ENCODE assay signal across 11 cellular contexts in genomic region chr7:92608380-92609322, GRCh38. TPM values are rescaled to one million over a fixed set of nuclear protein-coding genes. Genes with fewer than 3 reads are reported as not detected.
DNase-seq lines count a peak whose midpoint lies in the region; ATAC-seq, FAIRE-seq and TF ChIP-seq lines count a peak whose summit lies in the region.
"Had no signal": no experiment of that assay in that cellular context is flagged by ENCODE, and none has a peak within 500 bp of the region (broad histone marks: within the 10 kb centered on the region; RNA-seq: fewer than 3 reads in every experiment).

No MANE protein-coding gene starts in this region.

- H3K4me3 ChIP-seq in K562 (0 out of 2 replicates have a peak overlapping the region, but pooled peaks have one; percentile 5), thyroid gland (replicated peaks in 1 of 3) (peak overlapping the region in 1 of 3 donors; percentile 24)
- H3K4me3 ChIP-seq: SJSA1 had no signal

- TF ChIP-seq POLR2A in K562 (conservative IDR thresholded peaks at IDR 0.05) (no peak; the same call in 1 of the 2 replicates), thyroid gland (IDR thresholded peaks at IDR 0.05) (peak in 1 of 2 donors; percentile 40)

- TF ChIP-seq RAD21 in K562 (CRISPR knock-in tag; conservative IDR thresholded peaks at IDR 0.05 in 1 of 2, IDR thresholded peaks at IDR 0.05 in 1 of 2), result no peak

- peaks cover 38% of the 10 kb centered on the region for H3K4me1 Mint-ChIP-seq in activated T-cell treated with anti-CD3 and anti-CD28 coated beads, Interleukin-2, amount 50 U/mL, for 72 hours (ENCODE audit: low read depth)

- H3K27me3 Mint-ChIP-seq in activated T-cell treated with anti-CD3 and anti-CD28 coated beads, Interleukin-2, amount 50 U/mL, for 72 hours (ENCODE audit: low read depth), result no peaks in the 10 kb centered on the region

- H3K4me2 ChIP-seq in K562 (ENCODE audit: insufficient read depth, low read length), result peak overlapping the region; percentile 54

- no peak overlapping the region for H3K4me3 Mint-ChIP-seq in activated T-cell treated with anti-CD3 and anti-CD28 coated beads, Interleukin-2, amount 50 U/mL, for 72 hours

- no peaks in the 10 kb centered on the region for H3K9me3 Mint-ChIP-seq in activated T-cell treated with anti-CD3 and anti-CD28 coated beads, Interleukin-2, amount 50 U/mL, for 72 hours

- peak overlapping the region; percentile 44; the same call in 1 of the 2 replicates for H2AFZ ChIP-seq in K562 (ENCODE audit: low read depth, low read length)

- H3K27ac Mint-ChIP-seq in activated T-cell treated with anti-CD3 and anti-CD28 coated beads, Interleukin-2, amount 50 U/mL, for 72 hours, result peak overlapping the region; percentile 92

- 66% methylated on average over 27 of the region's 27 CpGs for WGBS in K562 (ENCODE audit: insufficient coverage, low coverage, missing lambda C conversion rate)
- 21 to 38% methylated on average over 18 to 26 of the region's 27 CpGs for WGBS in thyroid gland, 2 donors

- no peaks in the 10 kb centered on the region for H4K20me1 ChIP-seq in K562 (replicated peaks; ENCODE audit: control insufficient read depth, insufficient read depth, low read length)

- no peak for ATAC-seq in activated T-cell treated with anti-CD3 and anti-CD28 coated beads, Interleukin-2, amount 50 U/mL, for 72 hours (replicated peaks in 1 of 2)
- ATAC-seq in K562 (peak; percentile 85), HG03135 (IDR thresholded peaks at IDR 0.05; ENCODE audit: unreplicated experiment) (no peak), SK-N-SH treated with all-trans-retinoic acid at 6 μM for 48 hours (no peak)

- no peaks in the 10 kb centered on the region for H3K27me3 ChIP-seq in K562 (ENCODE audit: control insufficient read depth in 2 of 2, insufficient read depth in 2 of 2, low read length in 2 of 2)
- H3K27me3 ChIP-seq in thyroid gland, result no peaks in the 10 kb centered on the region
- H3K27me3 ChIP-seq: SJSA1 had no signal

- CTCF ChIA-PET in K562 (lab: Yijun Ruan, JAX; ENCODE audit: low intra/inter-chr PET ratio), result no interaction called here

- intact Hi-C loops in K562 (cut with micrococcal nuclease) (no loop called here), thyroid gland (cut with DNase I) (no loop called here)

- no peaks in the 10 kb centered on the region for H3K79me2 ChIP-seq in K562 (ENCODE audit: control insufficient read depth, insufficient read depth, low read length)

- in situ Hi-C loops in K562 (cut with MboI), result no loop called here

- FAIRE-seq in K562 (lab: Jason Lieb, UNC), result no peak

- POLR2A ChIA-PET in K562 (lab: Yijun Ruan, JAX), result no interaction called here

- no peaks in the 10 kb centered on the region for H3K9me3 ChIP-seq in K562 (replicated peaks; ENCODE audit: control insufficient read depth, insufficient read depth, low read depth, low read length)
- no peaks in the 10 kb centered on the region for H3K9me3 ChIP-seq in thyroid gland
- H3K9me3 ChIP-seq: SJSA1 had no signal

- peaks cover 0 to 5% of the 10 kb centered on the region in 2 experiments; a peak in 3 of 5 replicates for H3K4me1 ChIP-seq in K562 (replicated peaks in 1 of 2; ENCODE audit: control insufficient read depth in 2 of 2, insufficient read depth in 2 of 2, low read length in 2 of 2)
- H3K4me1 ChIP-seq in thyroid gland, result no peaks in the 10 kb centered on the region

- H3K27ac ChIP-seq in K562 (ENCODE audit: extremely low read depth, low read depth, low read length) (peak overlapping the region; percentile 10; the same call in 1 of the 3 replicates), thyroid gland (no peak overlapping the region)
- H3K27ac ChIP-seq: epithelial cell of prostate, SJSA1 had no signal

- H3K36me3 ChIP-seq in K562 (ENCODE audit: control insufficient read depth, insufficient read depth, low read length) (peaks cover 7% of the 10 kb centered on the region; the same call in 2 of the 3 replicates), thyroid gland (no peaks in the 10 kb centered on the region)

- no peak for TF ChIP-seq EP300 in K562 (IDR thresholded peaks at IDR 0.05; ENCODE audit: low read length)

- no TSS peak for BruUV-seq in K562 (replicated peaks; lab: Mats Ljungman, UMichigan)

- TF ChIP-seq CTCF in K562 (IDR thresholded peaks at IDR 0.05 in 2 of 3, conservative IDR thresholded peaks at IDR 0.05 in 1 of 3; ENCODE audit: insufficient read depth in 2 of 3, low read depth in 1 of 3, low read length in 3 of 3), result no peak
- TF ChIP-seq CTCF in thyroid gland (IDR thresholded peaks at IDR 0.05), result peak in 1 of 6 experiments; percentile 4

- no peaks in the 10 kb centered on the region for H3K9me1 ChIP-seq in K562 (ENCODE audit: control insufficient read depth, insufficient read depth, low read length)

- H3K9ac ChIP-seq in K562 (ENCODE audit: insufficient read depth in 1 of 2, low read depth in 2 of 2, low read length in 2 of 2), result peak overlapping the region in 1 of 2 experiments; percentile 41; a peak in 2 of 4 replicates

- DNase-seq in activated T-cell treated with anti-CD3 and anti-CD28 coated beads, Interleukin-2, amount 50 U/mL, for 72 hours, result no peak
- DNase-seq in activated T-cell treated with anti-CD3 and anti-CD28 coated beads, Interleukin-2, amount 50 U/mL, for 48 hours, result no peak
- peak; percentile 46 to 67 (median 56) for DNase-seq in K562 (ENCODE audit: extremely low read depth in 1 of 4, low spot score in 3 of 4)
- peak; percentile 75 for DNase-seq in iPS-NIHi7 (ENCODE audit: extremely low spot score)
- DNase-seq in thyroid gland, result peak; percentile 77 to 81
- DNase-seq in epidermal melanocyte (ENCODE audit: insufficient read length, low spot score), result no peak
- DNase-seq: activated effector memory CD4-positive, alpha-beta T cell treated with anti-CD3 and anti-CD28 coated beads, Interleukin-2, amount 50 U/mL, for 16 hours had no signal

- peaks cover 5 to 20% of the 10 kb centered on the region in 2 donors for H3K36me3 Mint-ChIP-seq in activated T-cell treated with anti-CD3 and anti-CD28 coated beads, Interleukin-2, amount 50 U/mL, for 72 hours (ENCODE audit: insufficient read depth in 2 of 2)

TF ChIP-seq in K562, 482 proteins besides CTCF, POLR2A, EP300 and RAD21 (continues in another document):
- TF ChIP-seq SP1 (CRISPR knock-in tag; IDR thresholded peaks at IDR 0.05) (0 out of 2 replicates have a peak, but pooled peaks have one; percentile 18), DNMT1 (IDR thresholded peaks at IDR 0.05) (no peak), POLR2AphosphoS5 (IDR thresholded peaks at IDR 0.05; ENCODE audit: control insufficient read depth, insufficient read depth, low read depth, low read length) (0 out of 2 replicates have a peak, but pooled peaks have one; percentile 32), SMARCC2 (IDR thresholded peaks at IDR 0.05; ENCODE audit: low read depth) (no peak), SUPT5H (IDR thresholded peaks at IDR 0.05) (peak; percentile 26; the same call in 1 of the 2 replicates)
- TF ChIP-seq, protein P1, sequence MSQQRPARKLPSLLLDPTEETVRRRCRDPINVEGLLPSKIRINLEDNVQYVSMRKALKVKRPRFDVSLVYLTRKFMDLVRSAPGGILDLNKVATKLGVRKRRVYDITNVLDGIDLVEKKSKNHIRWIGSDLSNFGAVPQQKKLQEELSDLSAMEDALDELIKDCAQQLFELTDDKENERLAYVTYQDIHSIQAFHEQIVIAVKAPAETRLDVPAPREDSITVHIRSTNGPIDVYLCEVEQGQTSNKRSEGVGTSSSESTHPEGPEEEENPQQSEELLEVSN (IDR thresholded peaks at IDR 0.05; ENCODE audit: borderline replicate concordance in 1 of 2, extremely low read depth in 1 of 2, insufficient read depth in 1 of 2, insufficient read length in 1 of 2, low read depth in 1 of 2, low read length in 1 of 2, poor library complexity in 1 of 2, severe bottlenecking in 1 of 2), result peak in 1 of 2 experiments; percentile 36

TF ChIP-seq in SK-N-SH treated with all-trans-retinoic acid at 6 μM for 48 hours, 23 proteins besides CTCF, POLR2A, EP300 and RAD21 (continues in another document):
- TF ChIP-seq GLIS3 (CRISPR knock-in tag; IDR thresholded peaks at IDR 0.05) (no peak), SNAI2 (CRISPR knock-in tag; IDR thresholded peaks at IDR 0.05) (no peak), ESRRG (CRISPR knock-in tag; IDR thresholded peaks at IDR 0.05) (no peak), ZNF8 (CRISPR knock-in tag; IDR thresholded peaks at IDR 0.05) (no peak), CSDC2 (CRISPR knock-in tag; IDR thresholded peaks at IDR 0.05) (no peak), PPARA (CRISPR knock-in tag; IDR thresholded peaks at IDR 0.05; ENCODE audit: borderline replicate concordance) (no peak), ZFP30 (CRISPR knock-in tag; IDR thresholded peaks at IDR 0.05) (no peak)

RNA-seq across cellular contexts. Expression of gene FAM133B, which starts 18.5 kb away (rescaled TPM):
- total RNA-seq in activated T-cell treated with anti-CD3 and anti-CD28 coated beads, Interleukin-2, amount 50 U/mL, for 72 hours, result 10 to 100 TPM; 30.3 to 35.7 TPM
- total RNA-seq in K562 (2011; cell fraction: chromatin; rRNA removed; ENCODE audit: low replicate concordance), result 21.5 and 103 TPM in 2 replicates
- 11.5 and 15.9 TPM in 2 replicates for total RNA-seq in K562 (2011; cell fraction: nucleolus; rRNA removed)
- 46.5 and 77.0 TPM in 2 replicates for total RNA-seq in K562 (2011; cell fraction: nucleoplasm; rRNA removed)
- total RNA-seq in K562 (2014; rRNA removed), result 22.4 and 80.3 TPM in 2 replicates
- total RNA-seq in K562 (2014; rRNA removed; fragmentation: Illumina TruSeq; extraction: Trizol), result 58.4 and 67.4 TPM in 2 replicates
- 69.1 and 80.4 TPM in 2 replicates for total RNA-seq in K562 (2015; rRNA removed; fragmentation: Illumina TruSeq; extraction: Trizol)
- 29.0 and 30.7 TPM in 2 replicates for total RNA-seq in K562 (2021)
- polyA plus RNA-seq in K562 (2011; rRNA removed), result 26.1 and 34.4 TPM in 2 replicates
- 5.4 and 23.7 TPM in 2 replicates for polyA plus RNA-seq in K562 (2011; cell fraction: cytosol; rRNA removed)
- polyA plus RNA-seq in K562 (2011; cell fraction: nucleus; rRNA removed), result 24.3 and 24.9 TPM in 2 replicates
- polyA plus RNA-seq in K562 (2012), result 22.7 and 30.4 TPM in 2 replicates
- 37.9 and 45.8 TPM in 2 replicates for polyA plus RNA-seq in K562 (2014; fragmentation: Illumina TruSeq; extraction: Trizol)
- 10 to 100 TPM; 38.5 to 39.7 TPM for polyA plus RNA-seq in K562 (2014; fragmentation: Nextera tagmentation; extraction: Ambion mirVana)
- polyA plus RNA-seq in K562 (2014; rRNA removed), result 27.5 and 37.0 TPM in 2 replicates
- 17.5 and 22.7 TPM in 2 replicates for polyA minus RNA-seq in K562 (2011; rRNA and poly(A)+ RNA removed)
- 12.3 and 13.1 TPM in 2 replicates for polyA minus RNA-seq in K562 (2011; cell fraction: cytosol; rRNA and poly(A)+ RNA removed)
- polyA minus RNA-seq in K562 (2011; cell fraction: nucleus; rRNA and poly(A)+ RNA removed), result 20.3 and 40.0 TPM in 2 replicates
- total RNA-seq in thyroid gland, result 10 to 100 TPM; 28.5 to 33.4 (median 30.4) TPM

Comparison
In these comparisons a context has a peak if more than half of its experiments do, and no peak if none do; other contexts are left out.
1. DNase-seq: peak in K562 (4 of 4), iPS-NIHi7 (single experiment) and thyroid gland (2 of 2); none in activated T-cell treated with anti-CD3 and anti-CD28 coated beads, Interleukin-2, amount 50 U/mL, for 72 hours (0 of 2), activated T-cell treated with anti-CD3 and anti-CD28 coated beads, Interleukin-2, amount 50 U/mL, for 48 hours (0 of 2) and epidermal melanocyte (single experiment).